Comparison of ENCODE assay signal across 10 cellular contexts in genomic region chr22:37304595-37305343, GRCh38. TPM values are rescaled to one million over a fixed set of nuclear protein-coding genes. Genes with fewer than 3 reads are reported as not detected.
DNase-seq lines count a peak whose midpoint lies in the region; ATAC-seq and TF ChIP-seq lines count a peak whose summit lies in the region.
"Had no signal": no experiment of that assay in that cellular context is flagged by ENCODE, and none has a peak within 500 bp of the region (broad histone marks: within the 10 kb centered on the region; RNA-seq: fewer than 3 reads in every experiment).

No MANE protein-coding gene starts in this region.

- H3K36me3 Mint-ChIP-seq in MCF 10A (ENCODE audit: insufficient read depth, unreplicated experiment) (no peaks in the 10 kb centered on the region), activated B cell treated with CpG ODN at 0.5 μM for 24 hours (ENCODE audit: low read depth) (peaks cover 56% of the 10 kb centered on the region)

- H3K27ac ChIP-seq in breast epithelium (peak overlapping the region in 1 of 2 donors; percentile 38), fibroblast of lung (ENCODE audit: insufficient read depth, low read length) (peak overlapping the region; percentile 50), thymus (ENCODE audit: low read depth) (peak overlapping the region; percentile 46)
- H3K27ac ChIP-seq: C4-2B had no signal

- CTCF ChIA-PET in MCF 10A (lab: Yijun Ruan, JAX): interaction anchor here (0.7 to 1.2 kb wide), 6 partner anchors 14 to 327 kb away, joined by 3 to 5 read pairs (median 4); no protein-coding TSS in a partner anchor
- CTCF ChIA-PET in activated B cell treated with CpG ODN at 0.5 μM for 24 hours (lab: Charles Lee): interaction anchor here (1.0 kb wide), 1 partner anchor 12 kb away, joined by 4 read pairs; no protein-coding TSS in a partner anchor

- ATAC-seq in activated B cell treated with CpG ODN at 0.5 μM for 24 hours (ENCODE audit: low read depth): no peak

- H2AFZ ChIP-seq in fibroblast of lung (ENCODE audit: low read length): peak overlapping the region; percentile 22

- intact Hi-C loops in MCF 10A (cut with micrococcal nuclease) (no loop called here), breast epithelium (cut with DNase I; ENCODE audit: low total_unique reads) (no loop called here), activated B cell treated with CpG ODN at 0.5 μM for 24 hours (cut with micrococcal nuclease) (no loop called here)

- no peaks in the 10 kb centered on the region for H3K27me3 Mint-ChIP-seq in MCF 10A (ENCODE audit: insufficient read depth, unreplicated experiment)
- H3K27me3 Mint-ChIP-seq in activated B cell treated with CpG ODN at 0.5 μM for 24 hours: no peaks in the 10 kb centered on the region

- 92% methylated on average over 10 of the region's 10 CpGs for WGBS in thymus

- TF ChIP-seq POLR2A in breast epithelium (IDR thresholded peaks at IDR 0.05): no peak

- H3K4me2 ChIP-seq in fibroblast of lung (ENCODE audit: extremely low read depth, insufficient read depth, low read length): peak overlapping the region; percentile 8

- no peak for TF ChIP-seq CTCF in MCF 10A (IDR thresholded peaks at IDR 0.05; ENCODE audit: unreplicated experiment)
- no peak for TF ChIP-seq CTCF in breast epithelium (IDR thresholded peaks at IDR 0.05)
- TF ChIP-seq CTCF in activated B cell treated with CpG ODN at 0.5 μM for 24 hours (IDR thresholded peaks at IDR 0.05): no peak
- no peak for TF ChIP-seq CTCF in fibroblast of lung (conservative IDR thresholded peaks at IDR 0.05 in 1 of 2, IDR thresholded peaks at IDR 0.05 in 1 of 2; ENCODE audit: low read depth in 1 of 2, low read length in 2 of 2)

- POLR2A ChIA-PET in MCF 10A (lab: Yijun Ruan, JAX) (interaction anchor here (0.6 to 1.1 kb wide), 3 partner anchors 13 to 782 kb away, joined by 3 to 5 read pairs (median 3); no protein-coding TSS in a partner anchor), activated B cell treated with CpG ODN at 0.5 μM for 24 hours (lab: Charles Lee) (interaction anchor here (1.4 kb wide), 1 partner anchor 27 kb away, joined by 3 read pairs; no protein-coding TSS in a partner anchor)

- DNase-seq in MCF 10A (ENCODE audit: unreplicated experiment) (peak; percentile 31), breast epithelium (ENCODE audit: low spot score in 2 of 2) (no peak), activated B cell treated with CpG ODN at 0.5 μM for 24 hours (no peak), fibroblast of lung (ENCODE audit: low read depth in 2 of 2) (peak; percentile 39 to 71), NCI-H774 (lab: John Stamatoyannopoulos, UW) (no peak), RKO (ENCODE audit: low spot score) (no peak), SIG-M5 treated with dmso at 0.1 percent for 504 hours (lab: John Stamatoyannopoulos, UW; ENCODE audit: unreplicated experiment) (no peak)
- DNase-seq: activated CD4-positive, alpha-beta T cell treated with anti-CD3 and anti-CD28 coated beads for 1 hour had no signal

- H3K36me3 ChIP-seq in breast epithelium (no peaks in the 10 kb centered on the region), fibroblast of lung (ENCODE audit: control insufficient read depth, insufficient read depth, low read length) (no peaks in the 10 kb centered on the region), thymus (ENCODE audit: control insufficient read depth, insufficient read depth) (peaks cover 21% of the 10 kb centered on the region)

- H3K4me3 Mint-ChIP-seq in MCF 10A (ENCODE audit: unreplicated experiment) (no peak overlapping the region), activated B cell treated with CpG ODN at 0.5 μM for 24 hours (no peak overlapping the region)

- H3K4me1 ChIP-seq in breast epithelium (peaks cover 3 to 16% of the 10 kb centered on the region in 2 donors), fibroblast of lung (ENCODE audit: control insufficient read depth, extremely low read depth, insufficient read depth, low read length) (peaks cover 40% of the 10 kb centered on the region), thymus (ENCODE audit: control insufficient read depth, insufficient read depth, low read length) (peaks cover 57% of the 10 kb centered on the region)

- no peaks in the 10 kb centered on the region for H3K9me3 Mint-ChIP-seq in MCF 10A (ENCODE audit: unreplicated experiment)
- no peaks in the 10 kb centered on the region for H3K9me3 Mint-ChIP-seq in activated B cell treated with CpG ODN at 0.5 μM for 24 hours

- H3K4me1 Mint-ChIP-seq in MCF 10A (ENCODE audit: insufficient read depth, unreplicated experiment) (peaks cover 34% of the 10 kb centered on the region), activated B cell treated with CpG ODN at 0.5 μM for 24 hours (peaks cover 77% of the 10 kb centered on the region)

- H3K4me3 ChIP-seq in breast epithelium (no peak overlapping the region), fibroblast of lung (replicated peaks in 1 of 4; ENCODE audit: control extremely low read depth in 1 of 4, insufficient read depth in 1 of 4, low read depth in 3 of 4, low read length in 4 of 4) (no peak overlapping the region), thymus (ENCODE audit: low read length) (no peak overlapping the region)

- no peaks in the 10 kb centered on the region for H3K79me2 ChIP-seq in fibroblast of lung (ENCODE audit: control insufficient read depth, insufficient read depth, low read length)

- no peaks in the 10 kb centered on the region for H4K20me1 ChIP-seq in fibroblast of lung (ENCODE audit: control insufficient read depth, extremely low read depth, insufficient read depth, low read length)

- H3K9ac ChIP-seq in fibroblast of lung (ENCODE audit: insufficient read depth, low read length): no peak overlapping the region

- BruUV-seq in MCF 10A (replicated peaks; lab: Mats Ljungman, UMichigan): no TSS peak

- no peak overlapping the region for H3K27ac Mint-ChIP-seq in MCF 10A (ENCODE audit: low read depth, unreplicated experiment)
- peak overlapping the region; percentile 96 for H3K27ac Mint-ChIP-seq in activated B cell treated with CpG ODN at 0.5 μM for 24 hours

- H3K27me3 ChIP-seq in breast epithelium (no peaks in the 10 kb centered on the region), fibroblast of lung (ENCODE audit: control insufficient read depth, insufficient read depth, low read length) (no peaks in the 10 kb centered on the region), thymus (ENCODE audit: control insufficient read depth, insufficient read depth) (no peaks in the 10 kb centered on the region)

- H3K9me3 ChIP-seq in breast epithelium: no peaks in the 10 kb centered on the region
- no peaks in the 10 kb centered on the region for H3K9me3 ChIP-seq in fibroblast of lung (ENCODE audit: control insufficient read depth, insufficient read depth, low read depth, low read length)
- no peaks in the 10 kb centered on the region for H3K9me3 ChIP-seq in thymus (ENCODE audit: control insufficient read depth)

RNA-seq across cellular contexts. Expression of gene CYTH4, which starts 22.5 kb away (rescaled TPM):
- total RNA-seq in MCF 10A (2022) (0.22 TPM in 1 of 2 replicates, not detected in the other), breast epithelium (10 to 100 TPM in 2 of 3 donors, 1 to 10 TPM in 1; 6.9 to 25.1 (median 10.5) TPM), activated B cell treated with CpG ODN at 0.5 μM for 24 hours (37.2 and 40.3 TPM in 2 replicates), fibroblast of lung (under 0.01 and 0.26 TPM in 2 replicates)
- polyA plus RNA-seq in fibroblast of lung (0.12 TPM in 1 of 2 replicates, not detected in the other), thymus (54.6 TPM)
- polyA plus RNA-seq in fibroblast of lung (2012): 0.14 TPM in 1 of 2 replicates, not detected in the other
- polyA minus RNA-seq in fibroblast of lung (ENCODE audit: low replicate concordance): not detected in 2 replicates

Comparison
In these comparisons a context has a peak if more than half of its experiments do, and no peak if none do; other contexts are left out.
1. DNase-seq: peak in MCF 10A (single experiment) and fibroblast of lung (2 of 2); none in breast epithelium (0 of 2), activated B cell treated with CpG ODN at 0.5 μM for 24 hours (single experiment), NCI-H774 (single experiment), RKO (single experiment) and SIG-M5 treated with dmso at 0.1 percent for 504 hours (single experiment).